Comparison of ENCODE assay signal across 16 cellular contexts in genomic region chr2:48900321-48901014, GRCh38.
DNase-seq lines count a peak whose midpoint lies in the region; ATAC-seq and TF ChIP-seq lines count a peak whose summit lies in the region.
"Had no signal": no experiment of that assay in that cellular context is flagged by ENCODE, and none has a peak within 500 bp of the region (broad histone marks: within the 10 kb centered on the region; RNA-seq: fewer than 3 reads in every experiment).

No MANE protein-coding gene starts in this region.

- H3F3A ChIP-seq in SK-N-SH (replicated peaks; ENCODE audit: insufficient read depth) (peaks cover 3% of the 10 kb centered on the region), PC-3 (ENCODE audit: low read length, unreplicated experiment) (no peaks in the 10 kb centered on the region)

- intact Hi-C loops in PC-3 (cut with micrococcal nuclease): no loop called here

- H4K20me1 ChIP-seq in SK-N-SH (ENCODE audit: insufficient read depth): no peaks in the 10 kb centered on the region
- no peaks in the 10 kb centered on the region for H4K20me1 ChIP-seq in PC-3 (ENCODE audit: low read length)

- H3K4me1 ChIP-seq in SK-N-SH (ENCODE audit: control insufficient read depth in 1 of 2, insufficient read depth in 2 of 2, low read depth in 1 of 2, low read length in 1 of 2) (peaks cover 0 to 25% of the 10 kb centered on the region in 2 experiments; a peak in 2 of 4 replicates), PC-3 (ENCODE audit: insufficient read depth, low read length) (no peaks in the 10 kb centered on the region)
- H3K4me1 ChIP-seq: gastrocnemius medialis, upper lobe of left lung had no signal

- TF ChIP-seq CTCF in SK-N-SH (IDR thresholded peaks at IDR 0.05) (no peak), glutamatergic neuron (IDR thresholded peaks at IDR 0.05; ENCODE audit: partially characterized antibody, unreplicated experiment) (no peak), PC-3 (conservative IDR thresholded peaks at IDR 0.05; ENCODE audit: low read depth, low read length) (no peak)

- H3K9me3 Mint-ChIP-seq in glutamatergic neuron (ENCODE audit: unreplicated experiment): peaks cover 14% of the 10 kb centered on the region
- H3K9me3 Mint-ChIP-seq: activated T-helper 1 cell treated with anti-CD3 and anti-CD28 coated beads, Interleukin-12 subunit alpha, Interleukin-12 subunit beta, Interleukin-2, Interleukin-4 antibody, amounts not matched to agents 30 ng/mL and 10 ng/mL and 1 ng/mL, durations not matched to agents 14 hours and 24 hours and 36 hours had no signal

- H3K9me2 ChIP-seq in SK-N-SH (no peaks in the 10 kb centered on the region), PC-3 (replicated peaks; ENCODE audit: low read length) (no peaks in the 10 kb centered on the region)

- no peaks in the 10 kb centered on the region for H3K36me3 ChIP-seq in SK-N-SH (replicated peaks in 1 of 2; ENCODE audit: control insufficient read depth in 1 of 2, insufficient read depth in 2 of 2, low read length in 1 of 2)
- H3K36me3 ChIP-seq in PC-3 (ENCODE audit: low read depth, low read length): no peaks in the 10 kb centered on the region
- H3K36me3 ChIP-seq: gastrocnemius medialis, upper lobe of left lung had no signal

- H3K36me3 Mint-ChIP-seq in glutamatergic neuron (ENCODE audit: unreplicated experiment): no peaks in the 10 kb centered on the region

- ATAC-seq in PC-3 (no peak), GM19324 (IDR thresholded peaks at IDR 0.05; ENCODE audit: low FRiP score, unreplicated experiment) (no peak)
- ATAC-seq: gastrocnemius medialis, K562, T-helper 17 cell had no signal

- H3K4me3 ChIP-seq in SK-N-SH (ENCODE audit: low read depth in 2 of 2, low read length in 1 of 2) (no peak overlapping the region), PC-3 (ENCODE audit: low read length) (no peak overlapping the region)
- H3K4me3 ChIP-seq: gastrocnemius medialis, K562, upper lobe of left lung had no signal

- DNase-seq in EL (peak; percentile 51), SK-N-SH (peak; percentile 64), glutamatergic neuron (peak; percentile 38), pons (ENCODE audit: low spot score) (peak; percentile 97), PC-3 (no peak), NAMALWA (ENCODE audit: low spot score) (no peak)
- DNase-seq in activated T-cell treated with anti-CD3 and anti-CD28 coated beads, Interleukin-2, amount 50 U/mL, for 48 hours: no peak
- DNase-seq: gastrocnemius medialis, NCI-H1417 treated with DMSO at 0.1 percent for 48 hours, NCI-H748 treated with DMSO at 0.1 percent for 48 hours, T-helper 17 cell, upper lobe of left lung had no signal

- H3K27ac ChIP-seq in SK-N-SH (ENCODE audit: low read depth in 2 of 2, low read length in 1 of 2) (peak overlapping the region; percentile 15 to 67; a peak in 2 of 4 replicates), PC-3 (ENCODE audit: low read length) (no peak overlapping the region)
- H3K27ac ChIP-seq: gastrocnemius medialis, RWPE1, upper lobe of left lung had no signal

- H3K79me2 ChIP-seq in SK-N-SH (ENCODE audit: insufficient read depth): no peaks in the 10 kb centered on the region
- no peaks in the 10 kb centered on the region for H3K79me2 ChIP-seq in PC-3 (ENCODE audit: low read length)

- peak overlapping the region; percentile 50 for H3K4me3 Mint-ChIP-seq in glutamatergic neuron (ENCODE audit: unreplicated experiment)
- H3K4me3 Mint-ChIP-seq: activated T-helper 1 cell treated with anti-CD3 and anti-CD28 coated beads, Interleukin-12 subunit alpha, Interleukin-12 subunit beta, Interleukin-2, Interleukin-4 antibody, amounts not matched to agents 30 ng/mL and 10 ng/mL and 1 ng/mL, durations not matched to agents 14 hours and 24 hours and 36 hours; T-helper 17 cell had no signal

- H3K27me3 Mint-ChIP-seq in glutamatergic neuron (ENCODE audit: unreplicated experiment): peaks cover 6% of the 10 kb centered on the region

- WGBS in SK-N-SH (ENCODE audit: low lambda C conversion rate): 8% methylated on average over 2 of the region's 2 CpGs

- H2AFZ ChIP-seq in SK-N-SH (ENCODE audit: low read depth) (no peak overlapping the region), PC-3 (ENCODE audit: low read length) (no peak overlapping the region)

- no peak; the same call in none of the 2 replicates for TF ChIP-seq RAD21 in SK-N-SH (IDR thresholded peaks at IDR 0.05; ENCODE audit: low read length)

- H3K27me3 ChIP-seq in SK-N-SH (ENCODE audit: insufficient read depth) (no peaks in the 10 kb centered on the region), PC-3 (ENCODE audit: low read length) (no peaks in the 10 kb centered on the region)
- H3K27me3 ChIP-seq: gastrocnemius medialis, upper lobe of left lung had no signal

- peak overlapping the region; percentile 89 for H3K27ac Mint-ChIP-seq in glutamatergic neuron (ENCODE audit: unreplicated experiment)
- H3K27ac Mint-ChIP-seq: activated T-helper 1 cell treated with anti-CD3 and anti-CD28 coated beads, Interleukin-12 subunit alpha, Interleukin-12 subunit beta, Interleukin-2, Interleukin-4 antibody, amounts not matched to agents 30 ng/mL and 10 ng/mL and 1 ng/mL, durations not matched to agents 14 hours and 24 hours and 36 hours; T-helper 17 cell had no signal

- no TSS peak for BruUV-seq in PC-3 (replicated peaks; lab: Mats Ljungman, UMichigan)

- H3K4me1 Mint-ChIP-seq in glutamatergic neuron (ENCODE audit: low read depth, unreplicated experiment): peaks cover 33% of the 10 kb centered on the region
- H3K4me1 Mint-ChIP-seq: T-helper 17 cell had no signal

- POLR2A ChIA-PET in SK-N-SH (lab: Yijun Ruan, JAX) (no interaction called here), PC-3 (lab: Charles Lee; ENCODE audit: unreplicated experiment) (no interaction called here)

- peak overlapping the region; percentile 28; the same call in 1 of the 2 replicates for H3K4me2 ChIP-seq in SK-N-SH
- no peak overlapping the region for H3K4me2 ChIP-seq in PC-3 (ENCODE audit: low read length)

- no peaks in the 10 kb centered on the region for H3K9me3 ChIP-seq in SK-N-SH
- H3K9me3 ChIP-seq in PC-3 (ENCODE audit: low read length): no peaks in the 10 kb centered on the region
- H3K9me3 ChIP-seq: gastrocnemius medialis, upper lobe of left lung had no signal

- CTCF ChIA-PET in SK-N-SH (lab: Yijun Ruan, JAX): interaction anchor here (1.0 to 1.3 kb wide), 5 partner anchors 16 to 301 kb away, joined by 3 to 4 read pairs (median 3); no protein-coding TSS in a partner anchor
- CTCF ChIA-PET in PC-3 (lab: Charles Lee): no interaction called here

- H3K9ac ChIP-seq in SK-N-SH: no peak overlapping the region
- no peak overlapping the region for H3K9ac ChIP-seq in PC-3 (ENCODE audit: low read length)

- peak in 1 of 2 experiments; percentile 76; a peak in 2 of 4 replicates for TF ChIP-seq EP300 in SK-N-SH (IDR thresholded peaks at IDR 0.05; ENCODE audit: borderline replicate concordance in 1 of 2, low read depth in 1 of 2, low read length in 1 of 2)

TF ChIP-seq in SK-N-SH, 30 proteins besides CTCF, POLR2A, EP300 and RAD21 (continues in another document):
- TF ChIP-seq NFIC (IDR thresholded peaks at IDR 0.05; ENCODE audit: borderline replicate concordance): no peak
- no peak for TF ChIP-seq YY1 (IDR thresholded peaks at IDR 0.05; ENCODE audit: low read depth)
- no peak for TF ChIP-seq NRF1 (IDR thresholded peaks at IDR 0.05; ENCODE audit: low read depth, low read length)
- no peak for TF ChIP-seq MXI1 (IDR thresholded peaks at IDR 0.05; ENCODE audit: low read depth, low read length)
- no peak for TF ChIP-seq ELF1 (IDR thresholded peaks at IDR 0.05)
- peak; percentile 97 for TF ChIP-seq RCOR1 (IDR thresholded peaks at IDR 0.05; ENCODE audit: low read length)
- TF ChIP-seq, protein P1, sequence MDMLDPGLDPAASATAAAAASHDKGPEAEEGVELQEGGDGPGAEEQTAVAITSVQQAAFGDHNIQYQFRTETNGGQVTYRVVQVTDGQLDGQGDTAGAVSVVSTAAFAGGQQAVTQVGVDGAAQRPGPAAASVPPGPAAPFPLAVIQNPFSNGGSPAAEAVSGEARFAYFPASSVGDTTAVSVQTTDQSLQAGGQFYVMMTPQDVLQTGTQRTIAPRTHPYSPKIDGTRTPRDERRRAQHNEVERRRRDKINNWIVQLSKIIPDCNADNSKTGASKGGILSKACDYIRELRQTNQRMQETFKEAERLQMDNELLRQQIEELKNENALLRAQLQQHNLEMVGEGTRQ (IDR thresholded peaks at IDR 0.05; ENCODE audit: borderline replicate concordance, low read depth, low read length): no peak
- TF ChIP-seq TAF1 (IDR thresholded peaks at IDR 0.05; ENCODE audit: borderline replicate concordance, low read depth, low read length): no peak
- TF ChIP-seq POLR2AphosphoS5 (IDR thresholded peaks at IDR 0.05; ENCODE audit: low read depth, low read length): no peak
- no peak for TF ChIP-seq MAX (IDR thresholded peaks at IDR 0.05; ENCODE audit: low read depth)
- TF ChIP-seq GATA2 (CRISPR knock-in tag; IDR thresholded peaks at IDR 0.05): peak; percentile 85
- TF ChIP-seq GABPA (IDR thresholded peaks at IDR 0.05; ENCODE audit: low read depth): no peak
- TF ChIP-seq ZBTB33 (IDR thresholded peaks at IDR 0.05; ENCODE audit: borderline replicate concordance, low read depth): no peak
- TF ChIP-seq CHD2 (IDR thresholded peaks at IDR 0.05; ENCODE audit: low read length, partially characterized antibody): peak; percentile 38
- no peak for TF ChIP-seq RXRA (IDR thresholded peaks at IDR 0.05; ENCODE audit: borderline replicate concordance, low read depth)
- no peak for TF ChIP-seq TCF12 (IDR thresholded peaks at IDR 0.05)
- no peak for TF ChIP-seq EZH2phosphoT487 (IDR thresholded peaks at IDR 0.05; ENCODE audit: borderline replicate concordance, low read depth)

Comparison
In these comparisons a context has a peak if more than half of its experiments do, and no peak if none do; other contexts are left out.
1. DNase-seq: peak in EL (single experiment), SK-N-SH (single experiment), glutamatergic neuron (single experiment) and pons (single experiment); none in PC-3 (single experiment), NAMALWA (single experiment) and activated T-cell treated with anti-CD3 and anti-CD28 coated beads, Interleukin-2, amount 50 U/mL, for 48 hours (0 of 2).